18 cellular contexts compared by ENCODE assay signal in the genomic region with DNA sequence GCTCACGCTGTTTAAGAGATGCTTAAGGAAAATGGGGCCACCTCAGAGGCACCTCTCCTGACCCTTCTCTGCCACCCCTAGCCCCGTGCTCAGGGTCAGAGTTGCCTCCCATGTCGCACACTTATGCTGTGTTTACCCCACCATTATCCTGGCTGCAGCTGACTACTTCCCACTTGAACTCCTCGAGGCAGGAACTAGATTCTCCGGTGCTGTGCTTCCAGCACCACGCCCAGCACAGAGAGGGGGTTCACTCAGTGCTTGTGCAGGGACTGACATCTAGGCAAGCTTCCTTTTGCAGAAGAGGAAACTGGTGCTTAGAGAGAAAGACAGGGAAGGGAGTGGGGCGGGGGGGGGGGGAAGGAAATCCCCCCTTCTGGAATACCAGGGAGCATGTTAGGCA.
"Had no signal": no experiment of that assay in that cellular context is flagged by ENCODE, and none has a peak within 500 bp of the region (broad histone marks: within the 10 kb centered on the region; RNA-seq: fewer than 3 reads in every experiment).

No MANE protein-coding gene starts in this region.

- H3K4me1 Mint-ChIP-seq: activated B cell treated with CpG ODN at 0.5 μM for 24 hours, naive B cell had no signal

- H3K36me3 Mint-ChIP-seq: activated CD4-positive, alpha-beta memory T cell treated with anti-CD3 and anti-CD28 coated beads for 36 hours; naive B cell had no signal

- DNase-seq: activated B cell treated with CpG ODN at 0.5 μM for 24 hours; activated CD4-positive, alpha-beta memory T cell treated with anti-CD3 and anti-CD28 coated beads for 36 hours; activated CD4-positive, alpha-beta T cell treated with anti-CD3 and anti-CD28 coated beads for 4 hours; activated gamma-delta T cell treated with Interleukin-2 at 50 U/mL for 16 hours; activated T-cell treated with anti-CD3 and anti-CD28 coated beads for 4 hours; adrenal gland; cerebellar nuclear complex; cortex of kidney; gastrocnemius medialis; mesenchymal stem cell; mucosa of descending colon; naive B cell; stimulated activated CD4-positive, alpha-beta T cell treated with anti-CD3 and anti-CD28 coated beads, Interleukin-4, amount 100 ng/mL, for 1 hour; stimulated activated naive CD8-positive, alpha-beta T cell treated with anti-CD3 and anti-CD28 coated beads, Interleukin-15, amount 100 ng/mL, for 72 hours; T-helper 2 cell; trophoblast cell had no signal

- H3K9me3 Mint-ChIP-seq: activated B cell treated with CpG ODN at 0.5 μM for 24 hours; activated CD4-positive, alpha-beta memory T cell treated with anti-CD3 and anti-CD28 coated beads for 36 hours; activated T-helper 1 cell treated with anti-CD3 and anti-CD28 coated beads, Interleukin-12 subunit alpha, Interleukin-12 subunit beta, Interleukin-2, Interleukin-4 antibody, amounts not matched to agents 30 ng/mL and 10 ng/mL and 1 ng/mL, durations not matched to agents 14 hours and 24 hours and 36 hours; naive B cell had no signal

- H3K27me3 Mint-ChIP-seq: activated B cell treated with CpG ODN at 0.5 μM for 24 hours had no signal

- H3K27ac Mint-ChIP-seq: activated B cell treated with CpG ODN at 0.5 μM for 24 hours; activated CD4-positive, alpha-beta memory T cell treated with anti-CD3 and anti-CD28 coated beads for 36 hours; activated naive CD4-positive, alpha-beta T cell treated with anti-CD3 and anti-CD28 coated beads, Interleukin-2, amount 50 U/mL, for 72 hours; activated T-helper 1 cell treated with anti-CD3 and anti-CD28 coated beads, Interleukin-12 subunit alpha, Interleukin-12 subunit beta, Interleukin-2, Interleukin-4 antibody, amounts not matched to agents 30 ng/mL and 10 ng/mL and 1 ng/mL, durations not matched to agents 14 hours and 24 hours and 36 hours; stimulated activated naive CD8-positive, alpha-beta T cell treated with anti-CD3 and anti-CD28 coated beads, Interleukin-15, amount 100 ng/mL, for 72 hours had no signal

- H3K4me3 Mint-ChIP-seq: activated B cell treated with CpG ODN at 0.5 μM for 24 hours; activated CD4-positive, alpha-beta memory T cell treated with anti-CD3 and anti-CD28 coated beads for 36 hours; activated T-helper 1 cell treated with anti-CD3 and anti-CD28 coated beads, Interleukin-12 subunit alpha, Interleukin-12 subunit beta, Interleukin-2, Interleukin-4 antibody, amounts not matched to agents 30 ng/mL and 10 ng/mL and 1 ng/mL, durations not matched to agents 14 hours and 24 hours and 36 hours; stimulated activated naive CD8-positive, alpha-beta T cell treated with anti-CD3 and anti-CD28 coated beads, Interleukin-15, amount 100 ng/mL, for 72 hours had no signal
